In genomic region chr20:44918761-44919160, GRCh38 we compare ENCODE assay signal across 1 cellular context.
TF ChIP-seq lines count a peak whose summit lies in the region.

No MANE protein-coding gene starts in this region.

TF ChIP-seq in K562, 482 proteins besides CTCF, POLR2A, EP300 and RAD21:
- TF ChIP-seq POLR3A (IDR thresholded peaks at IDR 0.05; ENCODE audit: borderline replicate concordance, extremely low read depth, insufficient read depth, insufficient read length) = no peak
- TF ChIP-seq POLR2G (IDR thresholded peaks at IDR 0.05; ENCODE audit: low read depth, low read length) = 0 out of 2 replicates have a peak, but pooled peaks have one; percentile 37
- no peak for TF ChIP-seq SOX6 (IDR thresholded peaks at IDR 0.05)
- TF ChIP-seq CBX8 (IDR thresholded peaks at IDR 0.05; ENCODE audit: borderline replicate concordance, extremely low read depth, low read depth, low read length, poor library complexity, severe bottlenecking) = no peak
- no peak for TF ChIP-seq ZNF197 (CRISPR knock-in tag; IDR thresholded peaks at IDR 0.05; ENCODE audit: low read depth)
- TF ChIP-seq ZNF695 (CRISPR knock-in tag; IDR thresholded peaks at IDR 0.05) = no peak
